8 cellular contexts compared by ENCODE assay signal in genomic region chr16:11076259-11077018, GRCh38.
A peak's percentile ranks its signal among the peaks of the same experiment; 100 is the strongest.
DNase-seq lines count a peak whose midpoint lies in the region; ATAC-seq and TF ChIP-seq lines count a peak whose summit lies in the region.

No MANE protein-coding gene starts in this region.

- peak overlapping the region; percentile 64 for H3K4me3 Mint-ChIP-seq in activated naive CD8-positive, alpha-beta T cell treated with anti-CD3 and anti-CD28 coated beads, Interleukin-2, amount 10 ng/mL, durations not matched to agents 7 days and 5 days

- H3K4me1 Mint-ChIP-seq in activated naive CD8-positive, alpha-beta T cell treated with anti-CD3 and anti-CD28 coated beads, Interleukin-2, amount 10 ng/mL, durations not matched to agents 7 days and 5 days: peaks cover 80% of the 10 kb centered on the region

- POLR2A ChIA-PET in activated naive CD8-positive, alpha-beta T cell treated with anti-CD3 and anti-CD28 coated beads, Interleukin-2, amount 10 ng/mL, durations not matched to agents 7 days and 5 days (lab: Charles Lee): interaction anchor here (0.8 to 4.2 kb wide), 14 partner anchors 11 to 279 kb away, joined by 3 to 20 read pairs (median 4); partner anchors contain the start of gene SOCS1

- ATAC-seq in HG03460 (IDR thresholded peaks at IDR 0.05; ENCODE audit: unreplicated experiment) (peak; percentile 64), omental fat pad (ENCODE audit: low FRiP score) (no peak)
- ATAC-seq in activated naive CD8-positive, alpha-beta T cell treated with anti-CD3 and anti-CD28 coated beads, Interleukin-2, amount 10 ng/mL, durations not matched to agents 7 days and 5 days (ENCODE audit: low read depth): peak; percentile 96

- H3K27me3 Mint-ChIP-seq in activated naive CD8-positive, alpha-beta T cell treated with anti-CD3 and anti-CD28 coated beads, Interleukin-2, amount 10 ng/mL, durations not matched to agents 7 days and 5 days: no peaks in the 10 kb centered on the region

- no peak for TF ChIP-seq CTCF in omental fat pad (IDR thresholded peaks at IDR 0.05)

- DNase-seq in stimulated activated naive CD4-positive, alpha-beta T cell treated with Interleukin-2 at 50 U/mL for 16 hours (lab: John Stamatoyannopoulos, UW): peak; percentile 65
- no peak for DNase-seq in stimulated activated naive CD4-positive, alpha-beta T cell (lab: John Stamatoyannopoulos, UW)
- peak; percentile 66 for DNase-seq in activated naive CD8-positive, alpha-beta T cell treated with anti-CD3 and anti-CD28 coated beads, Interleukin-2, amount 10 ng/mL, durations not matched to agents 7 days and 5 days
- peak; percentile 70 for DNase-seq in stimulated activated CD8-positive, alpha-beta memory T cell treated with anti-CD3 and anti-CD28 coated beads, Interleukin-4, amount 100 ng/mL, for 24 hours (ENCODE audit: low read depth)
- DNase-seq in NCI-H748 (lab: John Stamatoyannopoulos, UW; ENCODE audit: unreplicated experiment) (no peak), NCI-H2227 treated with DMSO at 0.1 percent for 48 hours (lab: John Stamatoyannopoulos, UW) (no peak), omental fat pad (ENCODE audit: low spot score) (no peak)

- H3K9me3 Mint-ChIP-seq in activated naive CD8-positive, alpha-beta T cell treated with anti-CD3 and anti-CD28 coated beads, Interleukin-2, amount 10 ng/mL, durations not matched to agents 7 days and 5 days: no peaks in the 10 kb centered on the region

- peaks cover 20% of the 10 kb centered on the region for H3K36me3 Mint-ChIP-seq in activated naive CD8-positive, alpha-beta T cell treated with anti-CD3 and anti-CD28 coated beads, Interleukin-2, amount 10 ng/mL, durations not matched to agents 7 days and 5 days

- peak overlapping the region; percentile 91 for H3K27ac Mint-ChIP-seq in activated naive CD8-positive, alpha-beta T cell treated with anti-CD3 and anti-CD28 coated beads, Interleukin-2, amount 10 ng/mL, durations not matched to agents 7 days and 5 days

Comparison
In these comparisons a context has a peak if more than half of its experiments do, and no peak if none do; other contexts are left out.
1. DNase-seq: peak in stimulated activated naive CD4-positive, alpha-beta T cell treated with Interleukin-2 at 50 U/mL for 16 hours (single experiment), activated naive CD8-positive, alpha-beta T cell treated with anti-CD3 and anti-CD28 coated beads, Interleukin-2, amount 10 ng/mL, durations not matched to agents 7 days and 5 days (single experiment) and stimulated activated CD8-positive, alpha-beta memory T cell treated with anti-CD3 and anti-CD28 coated beads, Interleukin-4, amount 100 ng/mL, for 24 hours (single experiment); none in stimulated activated naive CD4-positive, alpha-beta T cell (0 of 6), NCI-H748 (single experiment), NCI-H2227 treated with DMSO at 0.1 percent for 48 hours (single experiment) and omental fat pad (single experiment).